20 cellular contexts compared by ENCODE assay signal in genomic region chr3:120423432-120423831, GRCh38. TPM values are rescaled to one million over a fixed set of nuclear protein-coding genes. Genes with fewer than 3 reads are reported as not detected.
A peak's percentile ranks its signal among the peaks of the same experiment; 100 is the strongest.
DNase-seq lines count a peak whose midpoint lies in the region; TF ChIP-seq lines count a peak whose summit lies in the region.
"Had no signal": no experiment of that assay in that cellular context is flagged by ENCODE, and none has a peak within 500 bp of the region (broad histone marks: within the 10 kb centered on the region; RNA-seq: fewer than 3 reads in every experiment).

No MANE protein-coding gene starts in this region.

- peak overlapping the region; percentile 23 for H3K27ac ChIP-seq in VCaP
- peak overlapping the region; percentile 29 for H3K27ac ChIP-seq in caudate nucleus (ENCODE audit: low read depth, low read length)
- peak overlapping the region; percentile 81 for H3K27ac ChIP-seq in muscle layer of colon (ENCODE audit: low read depth, low read length)
- H3K27ac ChIP-seq in temporal lobe (ENCODE audit: low read depth, low read length): peak overlapping the region; percentile 42
- H3K27ac ChIP-seq: neural progenitor cell had no signal

- intact Hi-C loops in CD14-positive monocyte (cut with micrococcal nuclease): loop anchor here in 1 of 2 donors (10.0 kb wide), 1 partner anchor 131 kb away; no protein-coding TSS in a partner anchor

- H3K9me3 ChIP-seq in muscle layer of colon (ENCODE audit: low read length): no peaks in the 10 kb centered on the region

- H3K36me3 Mint-ChIP-seq in CD14-positive monocyte: no peaks in the 10 kb centered on the region
- H3K36me3 Mint-ChIP-seq: CD4-positive, alpha-beta memory T cell had no signal

- no peak overlapping the region for H3K27ac Mint-ChIP-seq in CD14-positive monocyte
- H3K27ac Mint-ChIP-seq: activated CD4-positive, alpha-beta T cell treated with anti-CD3 and anti-CD28 coated beads, Interleukin-2, amount 10 ng/mL, durations not matched to agents 7 days and 5 days; neural progenitor cell; T-helper 1 cell treated with Interleukin-12 subunit alpha and Interleukin-12 subunit beta and Interleukin-4 antibody, amounts not matched to agents 30 μg/mL and 1 μg/mL, for 36 hours had no signal

- TF ChIP-seq CTCF in VCaP (conservative IDR thresholded peaks at IDR 0.05): no peak
- TF ChIP-seq CTCF in CD14-positive monocyte (IDR thresholded peaks at IDR 0.05): no peak

- H3K4me3 ChIP-seq in muscle layer of colon (ENCODE audit: low read depth in 1 of 2, low read length in 2 of 2): no peak overlapping the region
- H3K4me3 ChIP-seq: neural progenitor cell had no signal

- no peaks in the 10 kb centered on the region for H3K27me3 ChIP-seq in muscle layer of colon (ENCODE audit: control insufficient read depth in 1 of 2, insufficient read depth in 2 of 2, low read length in 2 of 2)
- H3K27me3 ChIP-seq: neural progenitor cell had no signal

- H3K4me1 Mint-ChIP-seq in CD14-positive monocyte: peaks cover 8% of the 10 kb centered on the region

- DNase-seq in caudate nucleus (lab: John Stamatoyannopoulos, UW): no peak
- DNase-seq in T-helper 1 cell: no peak
- no peak for DNase-seq in NCI-H510A treated with DMSO at 0.1 percent for 48 hours (lab: John Stamatoyannopoulos, UW)
- DNase-seq in CD14-positive monocyte (ENCODE audit: low spot score): no peak
- no peak for DNase-seq in activated CD8-positive, alpha-beta memory T cell treated with anti-CD3 and anti-CD28 coated beads for 24 hours
- DNase-seq: activated CD4-positive, alpha-beta T cell treated with anti-CD3 and anti-CD28 coated beads, Interleukin-2, amount 10 ng/mL, durations not matched to agents 7 days and 5 days; activated CD8-positive, alpha-beta memory T cell treated with anti-CD3 and anti-CD28 coated beads, Interleukin-2, amount 50 U/mL, for 48 hours; activated gamma-delta T cell; CD4-positive, alpha-beta memory T cell; GDM1; NCI-H1417 treated with DMSO at 0.1 percent for 48 hours; NCI-H82; OCI-M1; SIG-M5; stimulated activated CD8-positive, alpha-beta memory T cell treated with anti-CD3 and anti-CD28 coated beads, Interleukin-4, amount 100 ng/mL, for 48 hours had no signal

- peaks cover 99% of the 10 kb centered on the region for H3K4me1 ChIP-seq in muscle layer of colon (ENCODE audit: insufficient read depth, low read length)

- peaks cover 0 to 5% (median 1%) of the 10 kb centered on the region in 3 donors for H3K27me3 Mint-ChIP-seq in CD14-positive monocyte (ENCODE audit: low read depth in 3 of 3)

- peaks cover 13% of the 10 kb centered on the region for H3K36me3 ChIP-seq in muscle layer of colon (ENCODE audit: insufficient read depth, low read length)
- H3K36me3 ChIP-seq: neural progenitor cell had no signal

- H3K9ac ChIP-seq in muscle layer of colon (ENCODE audit: low read length): no peak overlapping the region
- H3K9ac ChIP-seq: neural progenitor cell had no signal

- no peak overlapping the region for H3K4me3 Mint-ChIP-seq in CD14-positive monocyte
- H3K4me3 Mint-ChIP-seq: activated CD4-positive, alpha-beta T cell treated with anti-CD3 and anti-CD28 coated beads, Interleukin-2, amount 10 ng/mL, durations not matched to agents 7 days and 5 days; CD4-positive, alpha-beta memory T cell; neural progenitor cell; T-helper 1 cell treated with Interleukin-12 subunit alpha and Interleukin-12 subunit beta and Interleukin-4 antibody, amounts not matched to agents 30 μg/mL and 1 μg/mL, for 36 hours had no signal

- no peaks in the 10 kb centered on the region for H3K9me3 Mint-ChIP-seq in CD14-positive monocyte
- H3K9me3 Mint-ChIP-seq: activated CD4-positive, alpha-beta T cell treated with anti-CD3 and anti-CD28 coated beads, Interleukin-2, amount 10 ng/mL, durations not matched to agents 7 days and 5 days; CD4-positive, alpha-beta memory T cell; neural progenitor cell; T-helper 1 cell treated with Interleukin-12 subunit alpha and Interleukin-12 subunit beta and Interleukin-4 antibody, amounts not matched to agents 30 μg/mL and 1 μg/mL, for 36 hours had no signal

RNA-seq across cellular contexts. Expression of gene FSTL1, which starts 27.4 kb away (rescaled TPM):
- total RNA-seq in temporal lobe: 55.1 TPM
- polyA plus RNA-seq in CD14-positive monocyte: under 1 TPM; 0.13 to 0.44 TPM
- polyA plus RNA-seq: CD4-positive, alpha-beta memory T cell had no signal

Comparison
In these comparisons a context has a peak if more than half of its experiments do, and no peak if none do; other contexts are left out.
1. H3K27ac ChIP-seq: peak in every context shown above with its lines; median percentile 81 in muscle layer of colon; 42 in temporal lobe; 29 in caudate nucleus; 23 in VCaP.